ENCODE assay signal across 9 cellular contexts in genomic region chr1:5637171-5637570, GRCh38.
DNase-seq lines count a peak whose midpoint lies in the region; ATAC-seq and TF ChIP-seq lines count a peak whose summit lies in the region.
"Had no signal": no experiment of that assay in that cellular context is flagged by ENCODE, and none has a peak within 500 bp of the region (broad histone marks: within the 10 kb centered on the region; RNA-seq: fewer than 3 reads in every experiment).

No MANE protein-coding gene starts in this region.

- intact Hi-C loops in mucosa of descending colon (cut with DNase I, micrococcal nuclease), result no loop called here

- H3K9me2 ChIP-seq in Loucy (replicated peaks; ENCODE audit: low read depth, low read length), result no peaks in the 10 kb centered on the region

- no peaks in the 10 kb centered on the region for H3K36me3 ChIP-seq in Loucy (ENCODE audit: insufficient read depth, low read length)
- no peaks in the 10 kb centered on the region for H3K36me3 ChIP-seq in mucosa of descending colon (ENCODE audit: low read depth)
- H3K36me3 ChIP-seq: neutrophil had no signal

- H3K9me3 ChIP-seq in Loucy (ENCODE audit: insufficient read depth, low read depth, low read length) (no peaks in the 10 kb centered on the region), mucosa of descending colon (no peaks in the 10 kb centered on the region)
- H3K9me3 ChIP-seq: neutrophil had no signal

- no peak overlapping the region for H2AFZ ChIP-seq in Loucy (ENCODE audit: low read length)

- H3K4me2 ChIP-seq in Loucy (ENCODE audit: low read depth, low read length, poor library complexity, severe bottlenecking), result no peak overlapping the region

- H3K79me2 ChIP-seq in Loucy (ENCODE audit: insufficient read depth, low read length), result no peaks in the 10 kb centered on the region

- no peak overlapping the region for H3K9ac ChIP-seq in Loucy (ENCODE audit: low read depth, low read length, poor library complexity, severe bottlenecking)

- ATAC-seq in mucosa of descending colon (peak; percentile 32), HG02981 (IDR thresholded peaks at IDR 0.05; ENCODE audit: unreplicated experiment) (no peak)

- H3K27me3 ChIP-seq in Loucy (ENCODE audit: insufficient read depth, low read length, poor library complexity, severe bottlenecking), result no peaks in the 10 kb centered on the region

- DNase-seq in SKM-1 treated with dmso at 0.1 percent for 144 hours (lab: John Stamatoyannopoulos, UW; ENCODE audit: unreplicated experiment), result peak; percentile 22
- DNase-seq in SKM-1 (lab: John Stamatoyannopoulos, UW; ENCODE audit: unreplicated experiment), result no peak
- peak; percentile 50 for DNase-seq in activated CD8-positive, alpha-beta memory T cell treated with anti-CD3 and anti-CD28 coated beads for 24 hours
- peak in 2 of 3 donors; percentile 61 to 65 for DNase-seq in mucosa of descending colon
- DNase-seq in NCI-H1048 (lab: John Stamatoyannopoulos, UW), result no peak
- DNase-seq in NCI-H774 (lab: John Stamatoyannopoulos, UW), result no peak

- H3K4me3 ChIP-seq in Loucy (ENCODE audit: low read length, poor library complexity, severe bottlenecking), result no peak overlapping the region
- no peak overlapping the region for H3K4me3 ChIP-seq in mucosa of descending colon

- H3K4me1 ChIP-seq in Loucy (ENCODE audit: insufficient read depth, low read length, poor library complexity, severe bottlenecking) (peaks cover 3% of the 10 kb centered on the region), mucosa of descending colon (ENCODE audit: low read depth) (no peaks in the 10 kb centered on the region)

- H3F3A ChIP-seq in Loucy (ENCODE audit: low read depth), result no peaks in the 10 kb centered on the region

- TF ChIP-seq CTCF in Loucy (conservative IDR thresholded peaks at IDR 0.05; ENCODE audit: low read length), result peak; percentile 52
- TF ChIP-seq CTCF in mucosa of descending colon (IDR thresholded peaks at IDR 0.05), result peak; percentile 33

- no peaks in the 10 kb centered on the region for H4K20me1 ChIP-seq in Loucy (ENCODE audit: insufficient read depth, low read length, poor library complexity, severe bottlenecking)

Comparison
In these comparisons a context has a peak if more than half of its experiments do, and no peak if none do; other contexts are left out.
1. DNase-seq: peak in SKM-1 treated with dmso at 0.1 percent for 144 hours (single experiment), activated CD8-positive, alpha-beta memory T cell treated with anti-CD3 and anti-CD28 coated beads for 24 hours (single experiment) and mucosa of descending colon (2 of 3); none in SKM-1 (single experiment), NCI-H1048 (single experiment) and NCI-H774 (single experiment).